ENCODE assay signal across 20 cellular contexts in the genomic region with DNA sequence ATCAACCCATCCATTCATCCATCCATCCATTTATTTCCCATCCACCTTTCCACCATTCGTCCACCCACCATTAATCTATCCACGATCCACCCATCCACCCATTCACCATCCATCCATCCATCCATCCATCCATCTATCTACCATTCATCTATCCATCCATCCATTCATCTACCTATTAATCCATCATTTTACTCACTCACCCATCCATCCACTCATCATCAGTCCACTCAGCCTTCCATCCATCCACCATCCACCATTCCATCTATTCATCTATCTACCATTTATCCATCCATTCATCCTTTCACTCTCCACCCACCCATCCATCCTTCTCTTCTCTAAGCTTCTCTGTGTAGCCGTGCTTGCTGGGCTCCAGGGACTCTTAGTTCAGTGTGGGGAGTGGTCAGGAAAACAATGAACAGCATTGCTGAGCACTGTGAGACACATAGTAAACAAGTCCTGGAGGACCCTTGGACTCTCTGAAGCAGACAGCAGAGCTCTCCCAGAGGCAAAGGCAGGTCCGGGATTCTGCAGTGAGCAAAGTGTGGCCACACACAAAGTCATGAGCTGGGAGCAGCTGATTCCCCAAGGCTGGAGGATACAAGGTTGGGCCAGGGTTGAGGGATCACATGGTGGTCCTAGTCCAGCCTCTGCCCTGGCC.
"Had no signal": no experiment of that assay in that cellular context is flagged by ENCODE, and none has a peak within 500 bp of the region (broad histone marks: within the 10 kb centered on the region; RNA-seq: fewer than 3 reads in every experiment).

No MANE protein-coding gene starts in this region.

- H3K36me3 ChIP-seq: Peyer's patch, SJSA1 had no signal

- H3K27me3 ChIP-seq: Peyer's patch, SJSA1 had no signal

- H3K27ac ChIP-seq: PC-9, Peyer's patch, SJSA1, SK-N-MC had no signal

- H3K4me2 ChIP-seq: PC-9 had no signal

- H3K4me3 ChIP-seq: PC-9, Peyer's patch, SJSA1, SK-N-MC had no signal

- H3K9me3 ChIP-seq: Peyer's patch had no signal

- DNase-seq: KBM-7, MV-4-11, NCI-H1048, NCI-H1105 treated with DMSO at 0.1 percent for 48 hours, NCI-H1417 treated with DMSO at 0.1 percent for 48 hours, NCI-H146, NCI-H1694 treated with DMSO at 0.1 percent for 48 hours, NCI-H1930, NCI-H2081, NCI-H2107, NCI-H2227 treated with DMSO at 0.1 percent for 48 hours, NCI-H524 treated with DMSO at 0.1 percent for 48 hours, NCI-H69, NCI-H774, PC-9, Right ventricle myocardium superior, SIG-M5 had no signal

- H2AFZ ChIP-seq: PC-9 had no signal

- H3K4me1 ChIP-seq: Peyer's patch, SJSA1 had no signal
